In the genomic region with DNA sequence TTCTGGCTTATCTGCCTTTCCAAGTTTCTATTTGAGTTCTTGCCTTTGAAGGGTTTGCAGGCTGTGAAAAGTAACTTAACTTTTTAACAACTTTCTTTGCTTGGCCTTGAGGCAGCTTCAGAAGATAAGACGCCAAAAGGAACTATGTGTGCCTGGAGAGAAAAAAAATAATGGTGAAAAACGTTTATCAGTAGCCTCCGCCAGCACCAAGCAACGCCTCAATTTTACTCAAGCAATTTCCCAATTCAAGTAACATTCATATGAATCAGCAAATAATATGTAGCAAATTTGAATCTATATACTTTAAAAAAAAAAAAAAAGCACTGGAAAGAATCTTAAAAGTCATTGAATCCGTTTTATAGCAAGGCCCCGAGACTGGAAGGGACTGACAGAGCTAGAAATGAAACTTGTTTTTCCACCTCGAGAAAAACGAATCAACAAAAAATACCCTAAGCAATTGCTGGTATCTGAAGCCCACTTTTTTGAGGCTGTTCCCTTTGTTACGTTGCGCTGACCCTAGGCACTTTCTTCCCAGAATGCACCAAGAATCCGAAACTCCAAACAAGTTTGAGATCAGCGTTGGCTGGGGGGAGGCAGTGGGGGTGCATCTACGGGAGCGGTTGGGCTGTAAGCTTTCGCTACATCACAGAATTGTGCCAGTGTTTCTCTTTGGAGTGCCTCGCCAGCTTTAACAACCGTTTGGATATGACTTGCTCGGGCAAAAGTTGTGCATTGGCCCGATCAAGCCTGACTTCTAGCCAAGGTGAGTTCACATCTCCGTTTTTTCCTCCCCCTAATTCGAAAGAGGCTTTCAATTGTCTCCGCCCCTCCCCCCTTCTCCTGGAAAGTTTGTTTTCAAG, we compare ENCODE assay signal across 8 cellular contexts. TPM values are rescaled to one million over a fixed set of nuclear protein-coding genes. Genes with fewer than 3 reads are reported as not detected.
DNase-seq lines count a peak whose midpoint lies in the region; ATAC-seq and TF ChIP-seq lines count a peak whose summit lies in the region.

No MANE protein-coding gene starts in this region.

- in situ Hi-C loops in transverse colon (cut with MboI; ENCODE audit: low pct_ligation_motif_present in 1 of 4, low pct_unique_long_range_greater_than_20kb in 1 of 4, low sequenced_read_pairs in 3 of 4), result loop anchor here in 3 of 4 donors (10.0 kb wide), 2 partner anchors 148 to 218 kb away; no protein-coding TSS in a partner anchor

- no peaks in the 10 kb centered on the region for H3K9me3 ChIP-seq in RWPE2 (ENCODE audit: severe bottlenecking)
- no peaks in the 10 kb centered on the region for H3K9me3 ChIP-seq in transverse colon

- no peak for ATAC-seq in RWPE2 (ENCODE audit: low read depth)

- WGBS in transverse colon (ENCODE audit: low coverage in 1 of 2), 2 donors, result 4 to 6% methylated on average over 11 to 22 of the region's 22 CpGs

- no peaks in the 10 kb centered on the region for H3K36me3 Mint-ChIP-seq in mesothelial cell of epicardium

- TF ChIP-seq EP300 in transverse colon (IDR thresholded peaks at IDR 0.05; ENCODE audit: low read depth), result no peak

- no peaks in the 10 kb centered on the region for H3K9me3 Mint-ChIP-seq in mesothelial cell of epicardium

- peaks cover 9% of the 10 kb centered on the region for H3K4me1 ChIP-seq in RWPE2 (ENCODE audit: insufficient read depth, poor library complexity, severe bottlenecking)
- peaks cover 4 to 14% (median 7%) of the 10 kb centered on the region in 4 donors for H3K4me1 ChIP-seq in transverse colon

- DNase-seq in NCI-H510A treated with DMSO at 0.1 percent for 48 hours (lab: John Stamatoyannopoulos, UW), result peak; percentile 90
- DNase-seq in NCI-H510A (lab: John Stamatoyannopoulos, UW), result no peak
- no peak for DNase-seq in RWPE2 (ENCODE audit: low spot score)
- peak; percentile 39 for DNase-seq in dedifferentiated amniotic fluid mesenchymal stem cell (ENCODE audit: extremely low spot score)
- peak in 1 of 2 experiments; percentile 71 for DNase-seq in mesothelial cell of epicardium (ENCODE audit: low spot score in 2 of 2, unreplicated experiment in 2 of 2)
- peak; percentile 61 for DNase-seq in transverse colon
- no peak for DNase-seq in NCI-H1694 (lab: John Stamatoyannopoulos, UW)
- DNase-seq in OCI-M2 (lab: John Stamatoyannopoulos, UW; ENCODE audit: unreplicated experiment), result no peak

- H3K4me3 ChIP-seq in RWPE2 (ENCODE audit: severe bottlenecking) (peak overlapping the region; percentile 92), transverse colon (peak overlapping the region; percentile 27 to 87 (median 76))

- H3K36me3 ChIP-seq in RWPE2 (ENCODE audit: low read depth) (peaks cover 4% of the 10 kb centered on the region), transverse colon (no peaks in the 10 kb centered on the region)

- peak overlapping the region; percentile 96 for H3K4me3 Mint-ChIP-seq in mesothelial cell of epicardium

- no peaks in the 10 kb centered on the region for H3K27me3 Mint-ChIP-seq in mesothelial cell of epicardium (ENCODE audit: low read depth)

- no peak for TF ChIP-seq POLR2A in transverse colon (IDR thresholded peaks at IDR 0.05)

- peak overlapping the region; percentile 100 for H3K27ac Mint-ChIP-seq in mesothelial cell of epicardium

- peak overlapping the region; percentile 93 for H3K27ac ChIP-seq in RWPE2 (ENCODE audit: poor library complexity, severe bottlenecking)
- H3K27ac ChIP-seq in transverse colon, result peak overlapping the region; percentile 98 to 99 (median 99)

- peaks cover 19% of the 10 kb centered on the region for H3K4me1 Mint-ChIP-seq in mesothelial cell of epicardium

- no peaks in the 10 kb centered on the region for H3K27me3 ChIP-seq in RWPE2 (ENCODE audit: insufficient read depth, poor library complexity, severe bottlenecking)
- no peaks in the 10 kb centered on the region for H3K27me3 ChIP-seq in transverse colon

- intact Hi-C loops in transverse colon (cut with DNase I; ENCODE audit: low total_unique reads), result no loop called here

- TF ChIP-seq CTCF in RWPE2 (IDR thresholded peaks at IDR 0.05; ENCODE audit: poor library complexity, severe bottlenecking) (no peak), mesothelial cell of epicardium (IDR thresholded peaks at IDR 0.05; ENCODE audit: unreplicated experiment) (no peak), transverse colon (IDR thresholded peaks at IDR 0.05) (peak in 1 of 5 experiments; percentile 14)

RNA-seq across cellular contexts. Expression of a gene that starts 2.7 kb away (rescaled TPM):
- total RNA-seq in mesothelial cell of epicardium, result 96.6 to 110 TPM (median 103 TPM) in 3 replicates
- 100 to 1,000 TPM in 1 of 4 donors, 10 to 100 TPM in 3; 23.2 to 166 (median 53.3) TPM for total RNA-seq in transverse colon

Comparison
In these comparisons a context has a peak if more than half of its experiments do, and no peak if none do; other contexts are left out.
1. DNase-seq: peak in NCI-H510A treated with DMSO at 0.1 percent for 48 hours (single experiment), dedifferentiated amniotic fluid mesenchymal stem cell (single experiment) and transverse colon (single experiment); none in NCI-H510A (single experiment), RWPE2 (single experiment), NCI-H1694 (single experiment) and OCI-M2 (single experiment).